In genomic region chr10:110208614-110209398, GRCh38 we compare ENCODE assay signal across 8 cellular contexts. TPM values are rescaled to one million over a fixed set of nuclear protein-coding genes. Genes with fewer than 3 reads are reported as not detected.
DNase-seq lines count a peak whose midpoint lies in the region; ATAC-seq and TF ChIP-seq lines count a peak whose summit lies in the region.

No MANE protein-coding gene starts in this region.

- CTCF ChIA-PET in Calu3 (lab: Charles Lee): interaction anchor here (0.7 to 1.3 kb wide), 4 partner anchors 13 to 318 kb away, joined by 3 to 14 read pairs (median 4); partner anchors contain the start of gene SMNDC1

- peaks cover 10% of the 10 kb centered on the region for H3K27me3 Mint-ChIP-seq in Calu3 (ENCODE audit: unreplicated experiment)
- H3K27me3 Mint-ChIP-seq in endothelial cell (ENCODE audit: unreplicated experiment): peaks cover 27% of the 10 kb centered on the region

- no TSS peak for BruUV-seq in Calu3 (replicated peaks; lab: Mats Ljungman, UMichigan)

- DNase-seq in Calu3: no peak
- peak; percentile 48 for DNase-seq in activated CD4-positive, alpha-beta T cell treated with anti-CD3 and anti-CD28 coated beads for 48 hours
- no peak for DNase-seq in endothelial cell (ENCODE audit: low spot score)
- peak; percentile 51 to 62 (median 58) for DNase-seq in mucosa of descending colon
- DNase-seq in tibial artery: peak; percentile 42 to 80
- no peak for DNase-seq in A172 (ENCODE audit: low spot score)
- DNase-seq in NCI-H1694 (lab: John Stamatoyannopoulos, UW): no peak

- H3K36me3 Mint-ChIP-seq in Calu3 (ENCODE audit: insufficient read depth, unreplicated experiment) (peaks cover 43% of the 10 kb centered on the region), endothelial cell (ENCODE audit: low read depth, unreplicated experiment) (peaks cover 9% of the 10 kb centered on the region)

- H3K27ac Mint-ChIP-seq in Calu3 (ENCODE audit: unreplicated experiment) (peak overlapping the region; percentile 50), endothelial cell (ENCODE audit: unreplicated experiment) (peak overlapping the region; percentile 40)

- no peaks in the 10 kb centered on the region for H3K9me3 Mint-ChIP-seq in Calu3 (ENCODE audit: low read depth, unreplicated experiment)
- H3K9me3 Mint-ChIP-seq in endothelial cell (ENCODE audit: unreplicated experiment): no peaks in the 10 kb centered on the region

- no peak for TF ChIP-seq CTCF in Calu3 (IDR thresholded peaks at IDR 0.05; ENCODE audit: unreplicated experiment)
- no peak for TF ChIP-seq CTCF in endothelial cell (IDR thresholded peaks at IDR 0.05; ENCODE audit: unreplicated experiment)
- TF ChIP-seq CTCF in mucosa of descending colon (IDR thresholded peaks at IDR 0.05): no peak
- peak in 1 of 2 experiments; percentile 5 for TF ChIP-seq CTCF in tibial artery (IDR thresholded peaks at IDR 0.05)

- intact Hi-C loops in Calu3 (cut with micrococcal nuclease; ENCODE audit: unreplicated experiment) (loop anchor here (5.0 kb wide), 2 partner anchors 68 to 72 kb away; no protein-coding TSS in a partner anchor), mucosa of descending colon (cut with DNase I, micrococcal nuclease) (loop anchor here in 1 of 2 donors (5.0 kb wide), 1 partner anchor 72 kb away; no protein-coding TSS in a partner anchor), tibial artery (cut with DNase I; ENCODE audit: low total_unique reads) (loop anchor here (1.0 to 10.0 kb wide), 4 partner anchors 17 to 336 kb away; no protein-coding TSS in a partner anchor)

- H3K4me3 ChIP-seq in HUES6 (ENCODE audit: low read depth, low read length): peak overlapping the region; percentile 87
- peak overlapping the region; percentile 28 for H3K4me3 ChIP-seq in mucosa of descending colon
- peak overlapping the region; percentile 78 to 87 for H3K4me3 ChIP-seq in tibial artery

- H3K27me3 ChIP-seq in HUES6 (ENCODE audit: control insufficient read depth, insufficient read depth, low read length) (peaks cover 81% of the 10 kb centered on the region), tibial artery (no peaks in the 10 kb centered on the region)

- peak overlapping the region; percentile 65 for H3K9ac ChIP-seq in HUES6 (ENCODE audit: low read length)

- H3K4me1 ChIP-seq in HUES6 (ENCODE audit: control insufficient read depth, insufficient read depth, low read length) (peaks cover 23% of the 10 kb centered on the region), mucosa of descending colon (ENCODE audit: low read depth) (peaks cover 26% of the 10 kb centered on the region), tibial artery (peaks cover 0 to 30% (median 22%) of the 10 kb centered on the region in 4 donors)

- ATAC-seq in mucosa of descending colon: peak; percentile 4

- H3K4me3 Mint-ChIP-seq in Calu3 (ENCODE audit: low read depth, unreplicated experiment) (peak overlapping the region; percentile 81), endothelial cell (ENCODE audit: unreplicated experiment) (peak overlapping the region; percentile 95)

- H3K36me3 ChIP-seq in HUES6 (ENCODE audit: control insufficient read depth, insufficient read depth, low read length) (no peaks in the 10 kb centered on the region), mucosa of descending colon (ENCODE audit: low read depth) (no peaks in the 10 kb centered on the region), tibial artery (no peaks in the 10 kb centered on the region)

- H3K27ac ChIP-seq in HUES6 (ENCODE audit: low read depth, low read length): no peak overlapping the region
- peak overlapping the region; percentile 96 to 99 for H3K27ac ChIP-seq in tibial artery

- peaks cover 26% of the 10 kb centered on the region for H3K4me1 Mint-ChIP-seq in Calu3 (ENCODE audit: low read depth, unreplicated experiment)
- H3K4me1 Mint-ChIP-seq in endothelial cell (ENCODE audit: unreplicated experiment): peaks cover 30% of the 10 kb centered on the region

- no peaks in the 10 kb centered on the region for H3K9me3 ChIP-seq in HUES6 (ENCODE audit: control insufficient read depth, insufficient read depth, low read depth, low read length)
- H3K9me3 ChIP-seq in mucosa of descending colon: no peaks in the 10 kb centered on the region
- H3K9me3 ChIP-seq in tibial artery: no peaks in the 10 kb centered on the region

RNA-seq across cellular contexts. Expression of gene MXI1, which starts 1.4 kb away (rescaled TPM):
- total RNA-seq in Calu3 (2022) (8.1 and 8.4 TPM in 2 replicates), endothelial cell (ENCODE audit: unreplicated experiment) (10.3 TPM), mucosa of descending colon (100 to 1,000 TPM; 112 to 144 (median 139) TPM)
- 2.6 and 5.4 TPM in 2 replicates for total RNA-seq in A172 (2014; rRNA removed; shearing (Covaris generic))

Comparison
In these comparisons a context has a peak if more than half of its experiments do, and no peak if none do; other contexts are left out.
1. DNase-seq: peak in activated CD4-positive, alpha-beta T cell treated with anti-CD3 and anti-CD28 coated beads for 48 hours (single experiment), mucosa of descending colon (3 of 3) and tibial artery (2 of 2); none in Calu3 (single experiment), endothelial cell (single experiment), A172 (single experiment) and NCI-H1694 (single experiment).
2. H3K4me3 ChIP-seq: peak in every context shown above with its lines; median percentile 87 in HUES6; 82 in tibial artery; 28 in mucosa of descending colon.